ENCODE assay signal across 10 cellular contexts in the genomic region with DNA sequence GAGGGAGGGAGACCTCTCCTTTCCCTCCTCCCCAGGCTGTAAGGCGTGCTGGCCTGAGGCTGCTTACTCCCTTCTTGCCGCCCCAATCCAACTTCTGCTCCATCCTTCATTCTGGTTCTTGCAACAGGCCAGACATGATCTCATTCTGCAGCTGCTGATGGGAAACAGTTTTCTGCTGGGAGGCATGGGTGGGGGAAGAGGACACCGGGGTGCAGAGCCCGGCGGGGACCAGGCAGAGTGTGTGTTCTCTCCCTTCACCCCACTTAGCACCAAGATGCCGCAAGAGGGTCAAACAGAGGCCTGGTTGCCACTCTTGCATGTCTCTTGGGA. TPM values are rescaled to one million over a fixed set of nuclear protein-coding genes. Genes with fewer than 3 reads are reported as not detected.
DNase-seq lines count a peak whose midpoint lies in the region; ATAC-seq and TF ChIP-seq lines count a peak whose summit lies in the region.
"Had no signal": no experiment of that assay in that cellular context is flagged by ENCODE, and none has a peak within 500 bp of the region (broad histone marks: within the 10 kb centered on the region; RNA-seq: fewer than 3 reads in every experiment).

No MANE protein-coding gene starts in this region.

- H3K4me1 ChIP-seq in iPS-15b (ENCODE audit: control insufficient read depth, insufficient read depth, low read length) (peaks cover 10% of the 10 kb centered on the region), stomach smooth muscle (ENCODE audit: control insufficient read depth, insufficient read depth, low read length) (peaks cover 25% of the 10 kb centered on the region), PC-3 (ENCODE audit: insufficient read depth, low read length) (no peaks in the 10 kb centered on the region)

- H3K4me3 ChIP-seq in WI38 (ENCODE audit: low read depth, low read length) (peak overlapping the region; percentile 73), iPS-15b (ENCODE audit: low read depth, low read length) (peak overlapping the region; percentile 85), stomach smooth muscle (ENCODE audit: low read length in 2 of 2) (peak overlapping the region; percentile 79 to 80), PC-3 (ENCODE audit: low read length) (no peak overlapping the region)

- no peaks in the 10 kb centered on the region for H3K9me3 ChIP-seq in iPS-15b (ENCODE audit: control insufficient read depth, insufficient read depth, low read length)
- H3K9me3 ChIP-seq in stomach smooth muscle (ENCODE audit: control insufficient read depth in 2 of 2, low read length in 2 of 2): no peaks in the 10 kb centered on the region
- no peaks in the 10 kb centered on the region for H3K9me3 ChIP-seq in PC-3 (ENCODE audit: low read length)

- H3K36me3 ChIP-seq in iPS-15b (ENCODE audit: control insufficient read depth, insufficient read depth, low read length) (no peaks in the 10 kb centered on the region), stomach smooth muscle (ENCODE audit: control insufficient read depth in 2 of 2, insufficient read depth in 2 of 2, low read length in 2 of 2) (no peaks in the 10 kb centered on the region), PC-3 (ENCODE audit: low read depth, low read length) (no peaks in the 10 kb centered on the region)

- H3K79me2 ChIP-seq in PC-3 (ENCODE audit: low read length): no peaks in the 10 kb centered on the region

- no peak for TF ChIP-seq CTCF in WI38 (IDR thresholded peaks at IDR 0.05; ENCODE audit: low read depth, low read length)
- TF ChIP-seq CTCF in PC-3 (conservative IDR thresholded peaks at IDR 0.05; ENCODE audit: low read depth, low read length): no peak

- no TSS peak for BruUV-seq in PC-3 (replicated peaks; lab: Mats Ljungman, UMichigan)

- no peaks in the 10 kb centered on the region for H3K27me3 Mint-ChIP-seq in activated naive CD4-positive, alpha-beta T cell treated with anti-CD3 and anti-CD28 coated beads, Interleukin-2, amount 50 U/mL, for 24 hours

- H3K27me3 ChIP-seq in iPS-15b (ENCODE audit: control insufficient read depth, insufficient read depth, low read length) (peaks cover 38% of the 10 kb centered on the region), stomach smooth muscle (ENCODE audit: control insufficient read depth in 1 of 2, insufficient read depth in 2 of 2, low read length in 2 of 2) (no peaks in the 10 kb centered on the region), PC-3 (ENCODE audit: low read length) (no peaks in the 10 kb centered on the region)

- H3K4me2 ChIP-seq in PC-3 (ENCODE audit: low read length): no peak overlapping the region

- H3K27ac ChIP-seq in stomach smooth muscle (ENCODE audit: low read length) (no peak overlapping the region), PC-3 (ENCODE audit: low read length) (no peak overlapping the region)
- H3K27ac ChIP-seq: epithelial cell of prostate had no signal

- no peaks in the 10 kb centered on the region for H3K36me3 Mint-ChIP-seq in activated naive CD4-positive, alpha-beta T cell treated with anti-CD3 and anti-CD28 coated beads, Interleukin-2, amount 50 U/mL, for 24 hours

- intact Hi-C loops in PC-3 (cut with micrococcal nuclease): no loop called here

- no peak for DNase-seq in activated naive CD4-positive, alpha-beta T cell (lab: John Stamatoyannopoulos, UW)
- DNase-seq in PC-3 (no peak), GM19240 (ENCODE audit: insufficient read length, low spot score) (no peak)
- DNase-seq: DND-41 had no signal

- H3K9me3 Mint-ChIP-seq in activated naive CD4-positive, alpha-beta T cell treated with anti-CD3 and anti-CD28 coated beads, Interleukin-2, amount 50 U/mL, for 24 hours: no peaks in the 10 kb centered on the region

- no peak for ATAC-seq in HG02759 (IDR thresholded peaks at IDR 0.05; ENCODE audit: unreplicated experiment)
- no peak for ATAC-seq in PC-3

- no peak overlapping the region for H2AFZ ChIP-seq in PC-3 (ENCODE audit: low read length)

- H3K4me3 Mint-ChIP-seq in activated naive CD4-positive, alpha-beta T cell treated with anti-CD3 and anti-CD28 coated beads, Interleukin-2, amount 50 U/mL, for 24 hours: peak overlapping the region; percentile 85

- H3K9ac ChIP-seq in iPS-15b (ENCODE audit: low read depth, low read length) (no peak overlapping the region), stomach smooth muscle (ENCODE audit: low read length in 2 of 2) (peak overlapping the region in 1 of 2 donors; percentile 65), PC-3 (ENCODE audit: low read length) (no peak overlapping the region)

- no peaks in the 10 kb centered on the region for H3F3A ChIP-seq in PC-3 (ENCODE audit: low read length, unreplicated experiment)

- H3K4me1 Mint-ChIP-seq in activated naive CD4-positive, alpha-beta T cell treated with anti-CD3 and anti-CD28 coated beads, Interleukin-2, amount 50 U/mL, for 24 hours: peaks cover 21% of the 10 kb centered on the region

- POLR2A ChIA-PET in PC-3 (lab: Charles Lee; ENCODE audit: unreplicated experiment): no interaction called here

- no peaks in the 10 kb centered on the region for H3K9me2 ChIP-seq in PC-3 (replicated peaks; ENCODE audit: low read length)

- peak overlapping the region; percentile 68 for H3K27ac Mint-ChIP-seq in activated naive CD4-positive, alpha-beta T cell treated with anti-CD3 and anti-CD28 coated beads, Interleukin-2, amount 50 U/mL, for 24 hours

- no peaks in the 10 kb centered on the region for H4K20me1 ChIP-seq in PC-3 (ENCODE audit: low read length)

- CTCF ChIA-PET in PC-3 (lab: Charles Lee): no interaction called here

RNA-seq across cellular contexts. Expression of gene SARM1, which starts 1.4 kb away (rescaled TPM):
- 6.7 and 8.4 TPM in 2 replicates for total RNA-seq in PC-3 (2014; rRNA removed)

RNA-seq across cellular contexts. Expression of gene VTN, which starts 2.8 kb away (rescaled TPM):
- not detected in 2 replicates for total RNA-seq in PC-3 (2014; rRNA removed)

RNA-seq across cellular contexts. Expression of gene SEBOX, which starts 7.9 kb away (rescaled TPM):
- not detected in 2 replicates for total RNA-seq in PC-3 (2014; rRNA removed)

RNA-seq across cellular contexts. Expression of gene POLDIP2, which starts 15.6 kb away (rescaled TPM):
- total RNA-seq in PC-3 (2014; rRNA removed): 136 and 137 TPM in 2 replicates

RNA-seq across cellular contexts. Expression of gene SLC46A1, which starts 33.1 kb away (rescaled TPM):
- 10.4 and 12.9 TPM in 2 replicates for total RNA-seq in PC-3 (2014; rRNA removed)
